Comparison of ENCODE assay signal across 15 cellular contexts in genomic region chr4:69664009-69664408, GRCh38. TPM values are rescaled to one million over a fixed set of nuclear protein-coding genes. Genes with fewer than 3 reads are reported as not detected.
"Had no signal": no experiment of that assay in that cellular context is flagged by ENCODE, and none has a peak within 500 bp of the region (broad histone marks: within the 10 kb centered on the region; RNA-seq: fewer than 3 reads in every experiment).

No MANE protein-coding gene starts in this region.

RNA-seq across cellular contexts. Expression of gene UGT2A1, which starts 11.0 kb away (rescaled TPM):
- total RNA-seq: activated B cell treated with CpG ODN at 0.5 μM for 24 hours; activated CD8-positive, alpha-beta T cell treated with anti-CD3 and anti-CD28 coated beads for 36 hours; activated T-cell treated with anti-CD3 and anti-CD28 coated beads, Interleukin-2, amount 50 U/mL, for 4 hours; activated T-helper 17 cell treated with anti-CD3 and anti-CD28 coated beads, Interleukin-2, amount 50 U/mL, for 72 hours; astrocyte; bronchial epithelial cell; cardiac septum; cerebellum; dorsolateral prefrontal cortex; esophagus muscularis mucosa; foreskin keratinocyte; gastrocnemius medialis; heart left ventricle; T-helper 2 cell treated with Interferon-gamma antibody and Interleukin-4, amounts not matched to agents 100 ng/mL and 5 ng/mL, for 36 hours had no signal
- polyA plus RNA-seq: adipose tissue, foreskin keratinocyte, heart left ventricle had no signal

RNA-seq across cellular contexts. Expression of gene UGT2A2, which starts 24.6 kb away (rescaled TPM):
- total RNA-seq: activated B cell treated with CpG ODN at 0.5 μM for 24 hours; activated CD8-positive, alpha-beta T cell treated with anti-CD3 and anti-CD28 coated beads for 36 hours; activated T-cell treated with anti-CD3 and anti-CD28 coated beads, Interleukin-2, amount 50 U/mL, for 4 hours; activated T-helper 17 cell treated with anti-CD3 and anti-CD28 coated beads, Interleukin-2, amount 50 U/mL, for 72 hours; astrocyte; bronchial epithelial cell; cardiac septum; cerebellum; dorsolateral prefrontal cortex; esophagus muscularis mucosa; foreskin keratinocyte; gastrocnemius medialis; heart left ventricle; T-helper 2 cell treated with Interferon-gamma antibody and Interleukin-4, amounts not matched to agents 100 ng/mL and 5 ng/mL, for 36 hours had no signal
- polyA plus RNA-seq: adipose tissue, foreskin keratinocyte, heart left ventricle had no signal
